8 cellular contexts compared by ENCODE assay signal in the genomic region with DNA sequence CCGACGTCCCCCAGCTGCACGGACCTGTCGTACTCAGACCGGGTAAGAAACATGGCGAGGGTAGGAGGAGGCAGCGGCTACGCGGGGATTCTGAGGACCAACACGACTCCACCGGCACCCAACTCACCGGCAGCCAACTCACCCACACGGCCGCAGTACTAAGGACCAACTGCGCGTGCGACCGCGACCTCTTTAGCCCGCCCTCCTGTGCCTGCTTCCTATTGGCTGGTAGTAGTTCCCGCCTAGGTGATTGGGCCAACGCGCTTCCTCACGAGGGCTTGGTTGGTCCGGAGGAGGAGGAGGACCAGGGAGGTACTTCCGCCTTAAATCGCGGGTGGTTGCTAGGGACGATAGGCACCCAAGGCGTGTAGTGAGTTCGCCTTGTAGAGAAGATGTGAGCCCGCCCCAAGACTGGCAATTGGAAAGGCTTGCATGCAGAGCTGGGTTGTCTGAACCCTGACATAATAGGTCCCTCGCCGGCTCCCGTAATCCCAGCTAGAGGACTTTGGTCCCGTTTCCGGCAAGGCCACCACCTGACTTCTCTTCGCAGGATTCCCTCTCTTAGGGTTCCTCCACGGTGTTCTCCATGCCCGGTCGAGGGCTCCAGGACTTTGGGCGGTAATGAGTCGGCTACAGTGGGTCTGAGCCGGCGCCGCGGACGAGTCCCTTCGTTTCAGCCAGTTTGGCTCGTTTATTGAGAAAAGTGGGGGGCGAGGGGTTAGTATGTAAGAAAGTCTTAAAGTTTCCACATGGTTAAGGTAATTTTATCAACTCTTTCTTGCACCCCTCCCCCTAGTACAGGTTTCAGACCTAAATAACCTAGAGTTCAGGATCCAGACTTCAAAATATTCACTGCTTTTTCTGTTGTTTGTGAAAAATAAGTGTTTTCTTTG. TPM values are rescaled to one million over a fixed set of nuclear protein-coding genes. Genes with fewer than 3 reads are reported as not detected.
A peak's percentile ranks its signal among the peaks of the same experiment; 100 is the strongest.
DNase-seq lines count a peak whose midpoint lies in the region; ATAC-seq and TF ChIP-seq lines count a peak whose summit lies in the region.

A gene (minus strand): TSS at position 171 of the 893 bp plus-strand sequence. CDS start 118 bp downstream, at position 53.

- CTCF ChIA-PET in PC-9 (lab: Charles Lee): no interaction called here

- no peaks in the 10 kb centered on the region for H3K27me3 ChIP-seq in PC-9 (ENCODE audit: insufficient read depth, low read depth)

- peak within 1 kb of the TSS; percentile 95 for H3K4me2 ChIP-seq in PC-9

- no peaks in the 10 kb centered on the region for H3K36me3 ChIP-seq in PC-9 (ENCODE audit: low read depth)

- H2AFZ ChIP-seq in PC-9: peak within 1 kb of the TSS; percentile 88

- POLR2A ChIA-PET in PC-9 (lab: Charles Lee; ENCODE audit: unreplicated experiment): interaction anchor here (0.5 to 0.6 kb wide), 5 partner anchors 32 to 492 kb away, joined by 3 to 11 read pairs (median 5); no protein-coding TSS in a partner anchor

- H3F3A ChIP-seq in PC-9 (ENCODE audit: insufficient read depth, low read depth): peaks cover 34% of the 10 kb centered on the region

- no peaks in the 10 kb centered on the region for H3K9me3 ChIP-seq in PC-9 (ENCODE audit: insufficient read depth, low read depth)

- peaks cover 40% of the 10 kb centered on the region for H4K20me1 ChIP-seq in PC-9 (ENCODE audit: insufficient read depth)

- peak; percentile 95 for ATAC-seq in GM21619 (IDR thresholded peaks at IDR 0.05; ENCODE audit: unreplicated experiment)

- TSS peak; percentile 68 for BruUV-seq in PC-9 (replicated peaks; lab: Mats Ljungman, UMichigan)

- peak within 1 kb of the TSS; percentile 94 for H3K4me3 ChIP-seq in Jurkat, Clone E6-1 (ENCODE audit: low read length)
- H3K4me3 ChIP-seq in PC-9: peak within 1 kb of the TSS; percentile 98
- peak within 1 kb of the TSS; percentile 90 for H3K4me3 ChIP-seq in epithelial cell of proximal tubule (ENCODE audit: low read depth, low read length)

- no peaks in the 10 kb centered on the region for H3K9me2 ChIP-seq in PC-9 (ENCODE audit: insufficient read depth)

- peaks cover 27% of the 10 kb centered on the region for H3K4me1 ChIP-seq in PC-9 (replicated peaks; ENCODE audit: insufficient read depth)

- intact Hi-C loops in PC-9 (cut with micrococcal nuclease; ENCODE audit: unreplicated experiment): loop anchor here (1.0 kb wide), 1 partner anchor 58 kb away; no protein-coding TSS in a partner anchor

- peak; percentile 98 for DNase-seq in DMS153 (lab: John Stamatoyannopoulos, UW)
- DNase-seq in Jurkat, Clone E6-1 (ENCODE audit: low read depth, low spot score): peak; percentile 99
- DNase-seq in PC-9: peak; percentile 94 to 100
- peak; percentile 88 for DNase-seq in activated T-cell treated with anti-CD3 and anti-CD28 coated beads, Interleukin-2, amount 50 U/mL, for 1 hour
- DNase-seq in epithelial cell of proximal tubule (ENCODE audit: low read depth): peak; percentile 98
- peak; percentile 98 for DNase-seq in mucosa of gallbladder (ENCODE audit: low spot score)
- DNase-seq in stimulated activated CD8-positive, alpha-beta memory T cell treated with anti-CD3 and anti-CD28 coated beads, Interleukin-4, amount 100 ng/mL, for 4 hours (ENCODE audit: low read depth in 2 of 2, low spot score in 1 of 2): peak; percentile 86 to 93

- peak within 1 kb of the TSS; percentile 88 for H3K27ac ChIP-seq in PC-9

- TF ChIP-seq CTCF in PC-9 (conservative IDR thresholded peaks at IDR 0.05) (no peak), epithelial cell of proximal tubule (conservative IDR thresholded peaks at IDR 0.05; ENCODE audit: low read depth, low read length) (no peak)

- peaks cover 63% of the 10 kb centered on the region for H3K79me2 ChIP-seq in PC-9 (ENCODE audit: low read depth)

RNA-seq across cellular contexts. Expression of the gene that starts here (rescaled TPM):
- polyA plus RNA-seq in Jurkat, Clone E6-1 (2012; ENCODE audit: insufficient read depth, insufficient read length): 303 TPM
- 168 and 172 TPM in 2 replicates for total RNA-seq in PC-9 (2021)
- 67.5 and 79.9 TPM in 2 replicates for total RNA-seq in epithelial cell of proximal tubule
- total RNA-seq in mucosa of gallbladder: 58.5 TPM

Comparison
In these comparisons a context has a peak if more than half of its experiments do, and no peak if none do; other contexts are left out.
1. Peak in every context shown above with its lines: DNase-seq, ATAC-seq, H3K4me3 ChIP-seq and H3K27ac ChIP-seq.